17 cellular contexts compared by ENCODE assay signal in the genomic region with DNA sequence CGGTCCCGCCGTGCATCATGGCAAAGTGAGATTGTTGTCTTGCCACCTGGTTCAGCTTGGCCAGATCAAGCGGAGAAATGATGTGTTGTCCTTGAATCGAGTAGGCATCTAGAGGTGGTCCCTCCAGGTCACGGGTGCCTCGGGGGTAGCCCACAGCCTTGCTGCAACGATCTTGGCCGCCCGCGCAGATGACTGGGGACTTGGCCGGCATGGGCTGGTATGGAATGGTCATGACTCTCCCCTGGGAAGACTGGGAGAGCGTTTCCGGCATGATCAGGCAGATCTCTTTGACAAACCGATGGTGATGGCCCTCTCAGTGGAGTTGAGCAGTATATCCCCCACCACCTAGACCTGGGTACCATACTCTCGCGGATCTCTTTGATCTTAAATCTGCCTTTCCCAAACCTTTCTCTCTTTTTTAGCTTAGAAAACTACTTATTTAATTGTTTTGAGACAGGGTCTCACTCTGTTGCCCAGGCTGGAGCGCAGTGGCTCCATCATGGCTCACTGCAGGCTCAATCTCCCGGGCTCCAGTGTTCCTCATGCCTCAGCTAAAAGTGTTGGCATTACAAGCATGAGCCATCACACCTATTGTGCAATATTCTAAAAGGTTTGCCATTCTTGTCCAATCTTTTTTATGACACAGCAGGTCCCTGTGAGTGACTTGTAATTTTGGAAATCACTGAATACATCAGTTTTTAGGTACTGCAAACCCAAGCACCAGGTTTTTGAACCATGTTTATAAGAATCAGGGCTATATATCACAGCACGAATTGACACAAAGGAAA. TPM values are rescaled to one million over a fixed set of nuclear protein-coding genes. Genes with fewer than 3 reads are reported as not detected.
DNase-seq lines count a peak whose midpoint lies in the region; TF ChIP-seq lines count a peak whose summit lies in the region.
"Had no signal": no experiment of that assay in that cellular context is flagged by ENCODE, and none has a peak within 500 bp of the region (broad histone marks: within the 10 kb centered on the region; RNA-seq: fewer than 3 reads in every experiment).

No MANE protein-coding gene starts in this region.

- no peak for TF ChIP-seq POLR2A in Peyer's patch (IDR thresholded peaks at IDR 0.05)

- DNase-seq in ACHN: peak; percentile 11
- peak; percentile 58 for DNase-seq in GM23248
- peak; percentile 35 for DNase-seq in RKO (ENCODE audit: low spot score)
- peak; percentile 47 for DNase-seq in kidney tubule cell (ENCODE audit: low spot score)
- DNase-seq in NAMALWA (ENCODE audit: low spot score): no peak
- DNase-seq in effector memory CD4-positive, alpha-beta T cell: no peak
- DNase-seq in DMS53 treated with DMSO at 0.1 percent for 48 hours (lab: John Stamatoyannopoulos, UW; ENCODE audit: unreplicated experiment): no peak
- no peak for DNase-seq in Peyer's patch
- DNase-seq: amygdala, Caco-2, foreskin melanocyte, left colon, NCI-H1694 treated with DMSO at 0.1 percent for 48 hours, NCI-H226, SHP77 treated with DMSO at 0.1 percent for 48 hours, sigmoid colon had no signal

- H3K79me2 ChIP-seq in GM23248 (ENCODE audit: insufficient read depth): peaks cover 29% of the 10 kb centered on the region

- no peaks in the 10 kb centered on the region for H3K9me2 ChIP-seq in GM23248 (ENCODE audit: insufficient read depth)

- H3K36me3 ChIP-seq in GM23248 (ENCODE audit: low read depth): no peaks in the 10 kb centered on the region
- no peaks in the 10 kb centered on the region for H3K36me3 ChIP-seq in effector memory CD4-positive, alpha-beta T cell (ENCODE audit: control insufficient read depth, insufficient read depth, low read length)
- no peaks in the 10 kb centered on the region for H3K36me3 ChIP-seq in Peyer's patch
- H3K36me3 ChIP-seq: sigmoid colon had no signal

- peaks cover 18% of the 10 kb centered on the region for H3F3A ChIP-seq in GM23248 (ENCODE audit: insufficient read depth)

- H3K4me3 ChIP-seq in GM23248 (no peak overlapping the region), Peyer's patch (no peak overlapping the region)
- no peak overlapping the region for H3K4me3 ChIP-seq in effector memory CD4-positive, alpha-beta T cell (ENCODE audit: insufficient read depth, low read depth, low read length, poor library complexity, severe bottlenecking)
- H3K4me3 ChIP-seq: sigmoid colon had no signal

- H4K20me1 ChIP-seq in GM23248 (ENCODE audit: insufficient read depth): no peaks in the 10 kb centered on the region

- no peak overlapping the region for H3K9ac ChIP-seq in GM23248

- no peak overlapping the region for H3K4me2 ChIP-seq in GM23248 (ENCODE audit: unreplicated experiment)

- no peak overlapping the region for H2AFZ ChIP-seq in GM23248

- H3K4me1 ChIP-seq in GM23248 (ENCODE audit: insufficient read depth) (peaks cover 6% of the 10 kb centered on the region; the same call in 1 of the 2 replicates), Peyer's patch (peaks cover 0 to 8% (median 0%) of the 10 kb centered on the region in 4 donors)
- no peaks in the 10 kb centered on the region for H3K4me1 ChIP-seq in effector memory CD4-positive, alpha-beta T cell (ENCODE audit: control insufficient read depth, insufficient read depth, low read length, poor library complexity, severe bottlenecking)

- no peak overlapping the region for H3K27ac ChIP-seq in GM23248
- no peak overlapping the region for H3K27ac ChIP-seq in effector memory CD4-positive, alpha-beta T cell (ENCODE audit: insufficient read depth, low read length, poor library complexity, severe bottlenecking)
- H3K27ac ChIP-seq in Peyer's patch: no peak overlapping the region
- H3K27ac ChIP-seq: sigmoid colon had no signal

- in situ Hi-C loops in ACHN (cut with HindIII; ENCODE audit: low pct_ligation_motif_present, low pct_unique_long_range_greater_than_20kb, low sequenced_read_pairs) (no loop called here), GM23248 (cut with MboI) (no loop called here)

- WGBS in GM23248 (ENCODE audit: low coverage in 1 of 2, low lambda C conversion rate in 2 of 2, missing lambda C conversion rate in 2 of 2), 2 experiments: 83 to 85% methylated on average over 20 of the region's 20 CpGs

- H3K27me3 ChIP-seq in GM23248 (replicated peaks; ENCODE audit: insufficient read depth) (no peaks in the 10 kb centered on the region), Peyer's patch (no peaks in the 10 kb centered on the region)
- H3K27me3 ChIP-seq in effector memory CD4-positive, alpha-beta T cell (replicated peaks; ENCODE audit: control insufficient read depth, insufficient read depth, low read length, poor library complexity, severe bottlenecking): no peaks in the 10 kb centered on the region
- H3K27me3 ChIP-seq: sigmoid colon had no signal

- no peak for TF ChIP-seq CTCF in Peyer's patch (IDR thresholded peaks at IDR 0.05)

- no peaks in the 10 kb centered on the region for H3K9me3 ChIP-seq in GM23248 (ENCODE audit: low read depth)
- H3K9me3 ChIP-seq in effector memory CD4-positive, alpha-beta T cell (ENCODE audit: control insufficient read depth, low read length): no peaks in the 10 kb centered on the region
- H3K9me3 ChIP-seq in Peyer's patch: no peaks in the 10 kb centered on the region
- H3K9me3 ChIP-seq: Caco-2, sigmoid colon had no signal

RNA-seq across cellular contexts. Expression of a gene that starts 9.4 kb away (rescaled TPM):
- total RNA-seq in GM23248 (2014; rRNA removed; shearing (Covaris generic)): 0.51 and 0.54 TPM in 2 replicates
- 0.56 and 1.2 TPM in 2 replicates for polyA plus RNA-seq in GM23248 (2016; fragmentation: Nextera tagmentation; extraction: Ambion mirVana)
- 100 to 1,000 TPM in 2 of 4 donors, 10 to 100 TPM in 2; 57.8 to 138 (median 98.0) TPM for total RNA-seq in Peyer's patch
- total RNA-seq: G401 had no signal

RNA-seq across cellular contexts. Expression of a gene that starts 14.0 kb away (rescaled TPM):
- 35.6 and 39.6 TPM in 2 replicates for total RNA-seq in GM23248 (2014; rRNA removed; shearing (Covaris generic))
- polyA plus RNA-seq in GM23248 (2016; fragmentation: Nextera tagmentation; extraction: Ambion mirVana): 27.7 and 29.0 TPM in 2 replicates
- total RNA-seq in Peyer's patch: 10 to 100 TPM; 11.3 to 17.3 (median 13.7) TPM

RNA-seq across cellular contexts. Expression of a gene that starts 28.8 kb away (rescaled TPM):
- total RNA-seq in GM23248 (2014; rRNA removed; shearing (Covaris generic)): 166 and 197 TPM in 2 replicates
- polyA plus RNA-seq in GM23248 (2016; fragmentation: Nextera tagmentation; extraction: Ambion mirVana): 93.2 and 97.9 TPM in 2 replicates
- 10 to 100 TPM; 21.2 to 39.6 (median 22.8) TPM for total RNA-seq in Peyer's patch

Comparison
In these comparisons a context has a peak if more than half of its experiments do, and no peak if none do; other contexts are left out.
1. DNase-seq: peak in ACHN (single experiment), GM23248 (single experiment), RKO (single experiment) and kidney tubule cell (single experiment); none in NAMALWA (single experiment), effector memory CD4-positive, alpha-beta T cell (0 of 3), DMS53 treated with DMSO at 0.1 percent for 48 hours (single experiment) and Peyer's patch (0 of 3).
2. RNA of a gene that starts 9.4 kb away (total RNA-seq): 57.8 to 138 TPM in Peyer's patch; 0.51 to 0.54 TPM in GM23248; every median in the first group is over 10 times any median in the second.